Comparison of ENCODE assay signal across 25 cellular contexts in the genomic region with DNA sequence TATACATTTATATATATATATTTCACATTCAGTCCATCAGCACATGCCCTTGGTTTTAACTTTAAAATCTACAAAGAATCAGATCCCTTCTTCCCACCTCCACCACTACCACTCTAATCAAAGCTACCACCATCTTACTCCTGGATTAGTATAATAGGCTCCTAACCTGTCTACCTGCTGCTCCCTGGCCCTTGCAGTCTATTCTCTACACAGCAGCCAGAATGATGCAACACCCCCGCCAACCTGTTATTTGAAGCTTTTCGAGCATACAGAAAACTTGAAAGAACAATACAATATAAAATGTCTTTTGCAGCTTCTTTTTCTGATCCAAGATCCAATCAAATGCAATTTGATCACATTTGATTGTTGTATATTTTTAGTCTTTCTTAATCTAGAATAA.
DNase-seq lines count a peak whose midpoint lies in the region; ATAC-seq, FAIRE-seq and TF ChIP-seq lines count a peak whose summit lies in the region.
"Had no signal": no experiment of that assay in that cellular context is flagged by ENCODE, and none has a peak within 500 bp of the region (broad histone marks: within the 10 kb centered on the region; RNA-seq: fewer than 3 reads in every experiment).

No MANE protein-coding gene starts in this region.

- H4K20me1 ChIP-seq in HCT116 (ENCODE audit: insufficient read depth) (no peaks in the 10 kb centered on the region), IMR-90 (ENCODE audit: insufficient read depth, low read length) (no peaks in the 10 kb centered on the region), astrocyte (ENCODE audit: insufficient read depth, low read length) (no peaks in the 10 kb centered on the region), keratinocyte (ENCODE audit: control insufficient read depth, extremely low read depth, insufficient read depth, low read length) (no peaks in the 10 kb centered on the region)

- ATAC-seq in HCT116 (no peak), IMR-90 (ENCODE audit: low read depth) (no peak), gastrocnemius medialis (no peak)
- ATAC-seq in activated CD8-positive, alpha-beta T cell treated with anti-CD3 and anti-CD28 coated beads, Interleukin-2, amount 10 ng/mL, durations not matched to agents 7 days and 5 days = no peak

- TF ChIP-seq RAD21 in HCT116 (IDR thresholded peaks at IDR 0.05; ENCODE audit: low read depth) (no peak), IMR-90 (IDR thresholded peaks at IDR 0.05; ENCODE audit: low read length) (no peak)

- H4K5ac ChIP-seq in IMR-90 (ENCODE audit: low read depth, low read length) = peak overlapping the region; percentile 74; the same call in 1 of the 2 replicates

- H3K27ac ChIP-seq in HCT116 (ENCODE audit: low read depth, low read length) = peak overlapping the region; percentile 100
- H3K27ac ChIP-seq in IMR-90 (ENCODE audit: insufficient read depth, low read length) = peak overlapping the region; percentile 40; the same call in 1 of the 2 replicates
- peak overlapping the region; percentile 18 for H3K27ac ChIP-seq in astrocyte (ENCODE audit: low read depth, low read length)
- peak overlapping the region; percentile 48 for H3K27ac ChIP-seq in keratinocyte (ENCODE audit: control insufficient read depth, insufficient read depth, low read length)
- no peak overlapping the region for H3K27ac ChIP-seq in ascending aorta
- no peak overlapping the region for H3K27ac ChIP-seq in gastrocnemius medialis
- H3K27ac ChIP-seq: Peyer's patch, SK-N-MC had no signal

- no peaks in the 10 kb centered on the region for H3K9me2 ChIP-seq in HCT116 (ENCODE audit: insufficient read depth)

- no TSS peak for BruUV-seq in HCT116 (replicated peaks; lab: Mats Ljungman, UMichigan)
- no TSS peak for BruUV-seq in IMR-90 (replicated peaks; lab: Mats Ljungman, UMichigan)

- H3K4me3 ChIP-seq in HCT116 (replicated peaks in 1 of 2; ENCODE audit: low read depth in 1 of 2, low read length in 2 of 2) (no peak overlapping the region), IMR-90 (ENCODE audit: insufficient read depth, low read depth, low read length) (no peak overlapping the region), astrocyte (ENCODE audit: insufficient read depth, low read depth, low read length) (no peak overlapping the region), keratinocyte (ENCODE audit: control insufficient read depth in 2 of 3, extremely low read depth in 1 of 3, insufficient read depth in 2 of 3, low read depth in 1 of 3, low read length in 3 of 3) (no peak overlapping the region), ascending aorta (no peak overlapping the region), gastrocnemius medialis (no peak overlapping the region)
- H3K4me3 ChIP-seq: Peyer's patch, SK-N-MC had no signal

- in situ Hi-C loops in IMR-90 (cut with MboI; ENCODE audit: low sequenced_read_pairs) = no loop called here
- in situ Hi-C loops in gastrocnemius medialis (cut with MboI; ENCODE audit: low sequenced_read_pairs in 4 of 4) = no loop called here

- whole genome bisulfite sequencing in IMR-90 (ENCODE audit: extremely low coverage in 2 of 2, insufficient read length in 1 of 2), 2 experiments = no CpG with 5 or more reads among the region's 2 CpGs

- H4K91ac ChIP-seq in IMR-90 (ENCODE audit: insufficient read depth, low read depth, low read length) = peak overlapping the region; percentile 86

- peak overlapping the region; percentile 90 for H2BK5ac ChIP-seq in IMR-90 (ENCODE audit: low read depth, low read length, poor library complexity, severe bottlenecking)

- 0 out of 2 replicates have a peak overlapping the region, but pooled peaks have one; percentile 10 for H3K56ac ChIP-seq in IMR-90 (ENCODE audit: extremely low read depth, insufficient read depth, low read length)

- no peaks in the 10 kb centered on the region for H3K79me2 ChIP-seq in HCT116 (ENCODE audit: insufficient read depth, low read length)
- no peaks in the 10 kb centered on the region for H3K79me2 ChIP-seq in astrocyte (ENCODE audit: insufficient read depth, low read length)
- H3K79me2 ChIP-seq in keratinocyte (ENCODE audit: control insufficient read depth, insufficient read depth, low read length) = no peaks in the 10 kb centered on the region

- no peaks in the 10 kb centered on the region for H3K36me3 Mint-ChIP-seq in astrocyte (ENCODE audit: low read depth, unreplicated experiment)
- no peaks in the 10 kb centered on the region for H3K36me3 Mint-ChIP-seq in activated CD8-positive, alpha-beta T cell treated with anti-CD3 and anti-CD28 coated beads, Interleukin-2, amount 10 ng/mL, durations not matched to agents 7 days and 5 days (ENCODE audit: low read depth)
- H3K36me3 Mint-ChIP-seq: CD14-positive monocyte; CD8-positive, alpha-beta memory T cell had no signal

- RAD21 ChIA-PET in HCT116 (lab: Charles Lee; ENCODE audit: low non-redundant PET in 1 of 2, low total read pairs in 2 of 2, uncharacterized antibody in 2 of 2, unreplicated experiment in 2 of 2) = no interaction called here

- no peak overlapping the region; the same call in 1 of the 2 replicates for H3K4me2 ChIP-seq in HCT116 (ENCODE audit: low read length)
- H3K4me2 ChIP-seq in IMR-90 (ENCODE audit: low read depth, low read length) = no peak overlapping the region
- H3K4me2 ChIP-seq in astrocyte (ENCODE audit: low read length) = no peak overlapping the region
- H3K4me2 ChIP-seq in keratinocyte (ENCODE audit: control insufficient read depth, extremely low read depth, insufficient read depth, low read depth, low read length) = no peak overlapping the region

- CTCF ChIA-PET in HCT116 (lab: Charles Lee) (interaction anchor here (2.5 kb wide), 1 partner anchor 56 kb away, joined by 10 read pairs; no protein-coding TSS in a partner anchor), IMR-90 (lab: Yijun Ruan, JAX) (interaction anchor here (2.8 kb wide), 1 partner anchor 56 kb away, joined by 10 read pairs; no protein-coding TSS in a partner anchor)
- CTCF ChIA-PET in activated CD8-positive, alpha-beta T cell treated with anti-CD3 and anti-CD28 coated beads, Interleukin-2, amount 10 ng/mL, durations not matched to agents 7 days and 5 days (lab: Charles Lee) = no interaction called here

- H3K27me3 ChIP-seq in HCT116 (ENCODE audit: insufficient read depth, low read length) = no peaks in the 10 kb centered on the region
- no peaks in the 10 kb centered on the region for H3K27me3 ChIP-seq in IMR-90 (ENCODE audit: control insufficient read depth, insufficient read depth, low read length)
- H3K27me3 ChIP-seq in astrocyte (ENCODE audit: insufficient read depth, low read length) = no peaks in the 10 kb centered on the region
- no peaks in the 10 kb centered on the region for H3K27me3 ChIP-seq in keratinocyte (ENCODE audit: control insufficient read depth, extremely low read depth, insufficient read depth, low read length)
- no peaks in the 10 kb centered on the region for H3K27me3 ChIP-seq in ascending aorta
- no peaks in the 10 kb centered on the region for H3K27me3 ChIP-seq in gastrocnemius medialis
- H3K27me3 ChIP-seq: Peyer's patch had no signal

- H3K9me1 ChIP-seq in IMR-90 (ENCODE audit: insufficient read depth, low read length) = peaks cover 10% of the 10 kb centered on the region
- no peaks in the 10 kb centered on the region for H3K9me1 ChIP-seq in keratinocyte (ENCODE audit: control insufficient read depth, extremely low read depth, insufficient read depth, low read length)

- peaks cover 47 to 69% of the 10 kb centered on the region in 2 experiments for H3K4me1 ChIP-seq in HCT116 (ENCODE audit: control insufficient read depth in 1 of 2, insufficient read depth in 2 of 2, low read length in 2 of 2)
- H3K4me1 ChIP-seq in IMR-90 (ENCODE audit: control insufficient read depth, insufficient read depth, low read length) = peaks cover 15% of the 10 kb centered on the region
- peaks cover 36% of the 10 kb centered on the region for H3K4me1 ChIP-seq in astrocyte (ENCODE audit: insufficient read depth, low read length)
- peaks cover 50% of the 10 kb centered on the region for H3K4me1 ChIP-seq in keratinocyte (ENCODE audit: control insufficient read depth, extremely low read depth, insufficient read depth, low read length)
- no peaks in the 10 kb centered on the region for H3K4me1 ChIP-seq in ascending aorta
- H3K4me1 ChIP-seq in gastrocnemius medialis = no peaks in the 10 kb centered on the region
- H3K4me1 ChIP-seq: Peyer's patch had no signal

- H3K14ac ChIP-seq in IMR-90 (replicated peaks; ENCODE audit: low read depth, low read length) = peak overlapping the region; percentile 87; the same call in 1 of the 2 replicates

- peak overlapping the region; percentile 88; the same call in 1 of the 3 replicates for H2BK15ac ChIP-seq in IMR-90 (ENCODE audit: low read depth, low read length)

- H3K27me3 Mint-ChIP-seq in astrocyte (ENCODE audit: low read depth, unreplicated experiment) = no peaks in the 10 kb centered on the region
- peaks cover 7% of the 10 kb centered on the region for H3K27me3 Mint-ChIP-seq in activated CD8-positive, alpha-beta T cell treated with anti-CD3 and anti-CD28 coated beads, Interleukin-2, amount 10 ng/mL, durations not matched to agents 7 days and 5 days (ENCODE audit: low read depth)

- dilution Hi-C loops in IMR-90 (cut with HindIII; ENCODE audit: low sequenced_read_pairs, unreplicated experiment) (no loop called here), keratinocyte (cut with MboI; ENCODE audit: extremely low pct_ligation_motif_present, low sequenced_read_pairs) (no loop called here)

- H3K9me3 ChIP-seq in HCT116 (ENCODE audit: control insufficient read depth in 1 of 2, insufficient read depth in 1 of 2, low read depth in 1 of 2, low read length in 2 of 2) (peaks cover 0 to 5% of the 10 kb centered on the region in 2 experiments; a peak in 1 of 4 replicates), IMR-90 (ENCODE audit: control insufficient read depth, insufficient read depth, low read length) (no peaks in the 10 kb centered on the region), astrocyte (ENCODE audit: insufficient read depth, low read depth, low read length) (no peaks in the 10 kb centered on the region), keratinocyte (ENCODE audit: control insufficient read depth, low read depth, low read length) (no peaks in the 10 kb centered on the region), ascending aorta (no peaks in the 10 kb centered on the region), gastrocnemius medialis (no peaks in the 10 kb centered on the region)
- H3K9me3 ChIP-seq: Peyer's patch had no signal

- H3K36me3 ChIP-seq in HCT116 (ENCODE audit: control insufficient read depth in 1 of 2, insufficient read depth in 2 of 2, low read length in 2 of 2) (peaks cover 0 to 9% of the 10 kb centered on the region in 2 experiments; a peak in 2 of 4 replicates), IMR-90 (ENCODE audit: control insufficient read depth, insufficient read depth, low read length) (no peaks in the 10 kb centered on the region), astrocyte (ENCODE audit: insufficient read depth, low read length) (no peaks in the 10 kb centered on the region), keratinocyte (ENCODE audit: control insufficient read depth in 2 of 2, extremely low read depth in 1 of 2, insufficient read depth in 2 of 2, low read length in 2 of 2) (no peaks in the 10 kb centered on the region), ascending aorta (no peaks in the 10 kb centered on the region), gastrocnemius medialis (no peaks in the 10 kb centered on the region)
- H3K36me3 ChIP-seq: Peyer's patch had no signal

- H3K27ac Mint-ChIP-seq in astrocyte (ENCODE audit: unreplicated experiment) = peak overlapping the region; percentile 13
- no peak overlapping the region for H3K27ac Mint-ChIP-seq in activated CD8-positive, alpha-beta T cell treated with anti-CD3 and anti-CD28 coated beads, Interleukin-2, amount 10 ng/mL, durations not matched to agents 7 days and 5 days
- H3K27ac Mint-ChIP-seq: B cell; CD8-positive, alpha-beta memory T cell had no signal

- H3K9me3 Mint-ChIP-seq in astrocyte (ENCODE audit: unreplicated experiment) = no peaks in the 10 kb centered on the region
- no peaks in the 10 kb centered on the region for H3K9me3 Mint-ChIP-seq in activated CD8-positive, alpha-beta T cell treated with anti-CD3 and anti-CD28 coated beads, Interleukin-2, amount 10 ng/mL, durations not matched to agents 7 days and 5 days (ENCODE audit: insufficient read depth)

- peak overlapping the region; percentile 74; the same call in 1 of the 2 replicates for H3K23ac ChIP-seq in IMR-90 (ENCODE audit: low read depth, low read length)

- peaks cover 50% of the 10 kb centered on the region for H3K4me1 Mint-ChIP-seq in astrocyte (ENCODE audit: low read depth, unreplicated experiment)
- peaks cover 9% of the 10 kb centered on the region for H3K4me1 Mint-ChIP-seq in activated CD8-positive, alpha-beta T cell treated with anti-CD3 and anti-CD28 coated beads, Interleukin-2, amount 10 ng/mL, durations not matched to agents 7 days and 5 days (ENCODE audit: low read depth)
- H3K4me1 Mint-ChIP-seq: B cell; CD8-positive, alpha-beta memory T cell had no signal

- intact Hi-C loops in HCT116 (cut with micrococcal nuclease) (no loop called here), IMR-90 (cut with micrococcal nuclease) (no loop called here), ascending aorta (cut with DNase I) (no loop called here), gastrocnemius medialis (cut with DNase I; ENCODE audit: low total_unique reads) (no loop called here)

- peak overlapping the region; percentile 93 for H3K4ac ChIP-seq in IMR-90 (ENCODE audit: low read depth, low read length)

- H3K9ac ChIP-seq in HCT116 (ENCODE audit: low read length) (peak overlapping the region; percentile 23), IMR-90 (ENCODE audit: low read depth, low read length) (no peak overlapping the region), astrocyte (ENCODE audit: low read length) (no peak overlapping the region), keratinocyte (ENCODE audit: control insufficient read depth, extremely low read depth, insufficient read depth, low read length) (no peak overlapping the region)

- H2AK9ac ChIP-seq in IMR-90 (replicated peaks; ENCODE audit: low read depth, low read length, poor library complexity) = no peak overlapping the region

- TF ChIP-seq POLR2A in HCT116 (IDR thresholded peaks at IDR 0.05; ENCODE audit: borderline replicate concordance, extremely low read depth, insufficient read depth, insufficient read length) (no peak), IMR-90 (IDR thresholded peaks at IDR 0.05; ENCODE audit: low read depth, low read length) (no peak), gastrocnemius medialis (IDR thresholded peaks at IDR 0.05) (no peak)

- H3K79me1 ChIP-seq in IMR-90 (ENCODE audit: low read depth in 1 of 2, low read length in 2 of 2) = peaks cover 6 to 22% of the 10 kb centered on the region in 2 experiments; a peak in 2 of 4 replicates

- peak overlapping the region; percentile 94; the same call in 1 of the 2 replicates for H2BK120ac ChIP-seq in IMR-90 (ENCODE audit: low read depth, low read length)

- H3K18ac ChIP-seq in IMR-90 (ENCODE audit: low read depth, low read length) = peak overlapping the region; percentile 78; the same call in 1 of the 2 replicates

- H2AFZ ChIP-seq in HCT116 (ENCODE audit: low read depth, low read length, poor library complexity, severe bottlenecking) = no peak overlapping the region
- H2AFZ ChIP-seq in IMR-90 (replicated peaks; ENCODE audit: low read length, poor library complexity) = no peak overlapping the region
- no peak overlapping the region for H2AFZ ChIP-seq in astrocyte (ENCODE audit: low read depth, low read length)
- no peak overlapping the region for H2AFZ ChIP-seq in keratinocyte (ENCODE audit: control insufficient read depth, low read length)

- peak overlapping the region; percentile 91 for H2AK5ac ChIP-seq in IMR-90 (ENCODE audit: low read depth, low read length)

- H2BK20ac ChIP-seq in IMR-90 (ENCODE audit: low read depth, low read length) = peak overlapping the region; percentile 95

- POLR2A ChIA-PET in HCT116 (lab: Charles Lee) (interaction anchor here (0.9 to 2.3 kb wide), 6 partner anchors 10 to 56 kb away, joined by 3 to 15 read pairs (median 5); no protein-coding TSS in a partner anchor), IMR-90 (lab: Charles Lee; ENCODE audit: unreplicated experiment) (no interaction called here)
- POLR2A ChIA-PET in activated CD8-positive, alpha-beta T cell treated with anti-CD3 and anti-CD28 coated beads, Interleukin-2, amount 10 ng/mL, durations not matched to agents 7 days and 5 days (lab: Charles Lee) = no interaction called here

- FAIRE-seq in astrocyte (lab: Jason Lieb, UNC) (no peak), keratinocyte (lab: Jason Lieb, UNC) (no peak)
- FAIRE-seq: GM12891 had no signal

- H3K4me3 Mint-ChIP-seq in astrocyte (ENCODE audit: unreplicated experiment) = no peak overlapping the region
- H3K4me3 Mint-ChIP-seq in activated CD8-positive, alpha-beta T cell treated with anti-CD3 and anti-CD28 coated beads, Interleukin-2, amount 10 ng/mL, durations not matched to agents 7 days and 5 days = no peak overlapping the region
- H3K4me3 Mint-ChIP-seq: B cell; CD14-positive monocyte; CD8-positive, alpha-beta memory T cell had no signal

- peak overlapping the region; percentile 76 to 86 for H4K8ac ChIP-seq in IMR-90 (ENCODE audit: low read depth in 2 of 2, low read length in 2 of 2)

- DNase-seq in HCT116 (ENCODE audit: low read depth, low spot score) = no peak
- DNase-seq in IMR-90 = no peak
- DNase-seq in astrocyte (ENCODE audit: low read depth) = no peak
- no peak for DNase-seq in keratinocyte (ENCODE audit: low read depth, low spot score)
- DNase-seq in ascending aorta (ENCODE audit: low spot score in 2 of 2) = no peak
- DNase-seq in gastrocnemius medialis = no peak
- DNase-seq in activated CD8-positive, alpha-beta T cell treated with anti-CD3 and anti-CD28 coated beads, Interleukin-2, amount 10 ng/mL, durations not matched to agents 7 days and 5 days = no peak
- no peak for DNase-seq in NOMO-1 treated with dmso at 0.1 percent for 144 hours (lab: John Stamatoyannopoulos, UW; ENCODE audit: unreplicated experiment)
- DNase-seq: CD8-positive, alpha-beta memory T cell; DMS79 treated with DMSO at 0.1 percent for 48 hours; GF-D8; Kasumi-1; MV-4-11; NCI-H1105 treated with DMSO at 0.1 percent for 48 hours; NCI-H146; NCI-H1930; NCI-H2107; NCI-H524 treated with DMSO at 0.1 percent for 48 hours; NCI-H774; Peyer's patch; SIG-M5 had no signal

- TF ChIP-seq CTCF in HCT116 (IDR thresholded peaks at IDR 0.05 in 2 of 3, conservative IDR thresholded peaks at IDR 0.05 in 1 of 3; ENCODE audit: borderline replicate concordance in 1 of 3, insufficient read depth in 1 of 3, low read depth in 2 of 3, low read length in 2 of 3) = no peak
- no peak for TF ChIP-seq CTCF in IMR-90 (conservative IDR thresholded peaks at IDR 0.05; ENCODE audit: low read depth, low read length)
- no peak for TF ChIP-seq CTCF in astrocyte (IDR thresholded peaks at IDR 0.05; ENCODE audit: insufficient read depth, low read depth, low read length)
- TF ChIP-seq CTCF in keratinocyte (optimal IDR thresholded peaks at IDR 0.05 in 1 of 3, IDR thresholded peaks at IDR 0.05 in 1 of 3, conservative IDR thresholded peaks at IDR 0.05 in 1 of 3; ENCODE audit: extremely low read depth in 1 of 3, insufficient read depth in 2 of 3, low read length in 3 of 3) = no peak
- no peak for TF ChIP-seq CTCF in ascending aorta (IDR thresholded peaks at IDR 0.05)
- no peak for TF ChIP-seq CTCF in gastrocnemius medialis (IDR thresholded peaks at IDR 0.05 in 4 of 5, conservative IDR thresholded peaks at IDR 0.05 in 1 of 5)

Comparison
In these comparisons a context has a peak if more than half of its experiments do, and no peak if none do; other contexts are left out.
1. H3K27ac ChIP-seq: peak in HCT116 (single experiment), IMR-90 (single experiment), astrocyte (single experiment) and keratinocyte (single experiment); none in ascending aorta (0 of 2) and gastrocnemius medialis (0 of 4).